In genomic region chr22:30906411-30906810, GRCh38 we compare ENCODE assay signal across 16 cellular contexts.
DNase-seq lines count a peak whose midpoint lies in the region; TF ChIP-seq lines count a peak whose summit lies in the region.
"Had no signal": no experiment of that assay in that cellular context is flagged by ENCODE, and none has a peak within 500 bp of the region (broad histone marks: within the 10 kb centered on the region; RNA-seq: fewer than 3 reads in every experiment).

No MANE protein-coding gene starts in this region.

- H3K27me3 ChIP-seq in H7 (ENCODE audit: control insufficient read depth, insufficient read depth, low read length), result no peaks in the 10 kb centered on the region
- H3K27me3 ChIP-seq: BLaER1 treated with 17β-estradiol and CSF1 and Interleukin-3, amounts not matched to agents 10 nM and 100 nM had no signal

- H3K4me1 Mint-ChIP-seq in osteocyte (ENCODE audit: unreplicated experiment) (no peaks in the 10 kb centered on the region), type B pancreatic cell (ENCODE audit: unreplicated experiment) (no peaks in the 10 kb centered on the region)

- TF ChIP-seq CTCF in osteocyte (IDR thresholded peaks at IDR 0.05) (no peak), type B pancreatic cell (conservative IDR thresholded peaks at IDR 0.05) (no peak)

- DNase-seq in H7, result peak; percentile 36
- DNase-seq in islet precursor cell, result peak; percentile 11
- peak; percentile 82 for DNase-seq in osteocyte (ENCODE audit: extremely low spot score, unreplicated experiment)
- DNase-seq in type B pancreatic cell (ENCODE audit: extremely low spot score, unreplicated experiment), result peak; percentile 39
- no peak for DNase-seq in Kasumi-1 (lab: John Stamatoyannopoulos, UW)
- no peak for DNase-seq in HPDE6-E6E7 (ENCODE audit: extremely low spot score)
- no peak for DNase-seq in H4 (ENCODE audit: low spot score)
- DNase-seq: Calu3, DMS 273 treated with DMSO at 0.1 percent for 48 hours, DMS53, DND-41, GM23248 had no signal

- no peak overlapping the region for H3K27ac Mint-ChIP-seq in osteocyte (ENCODE audit: unreplicated experiment)
- H3K27ac Mint-ChIP-seq in type B pancreatic cell, result no peak overlapping the region
- H3K27ac Mint-ChIP-seq: B cell; CD8-positive, alpha-beta T cell had no signal

- H3K9me3 Mint-ChIP-seq in osteocyte (ENCODE audit: unreplicated experiment) (no peaks in the 10 kb centered on the region), type B pancreatic cell (no peaks in the 10 kb centered on the region)
- H3K9me3 Mint-ChIP-seq: CD8-positive, alpha-beta T cell; IgD-negative memory B cell had no signal

- H3K36me3 ChIP-seq in H7 (replicated peaks; ENCODE audit: control insufficient read depth, insufficient read depth, low read length), result peaks cover 3% of the 10 kb centered on the region

- peaks cover 6% of the 10 kb centered on the region for H3K36me3 Mint-ChIP-seq in osteocyte (ENCODE audit: unreplicated experiment)
- H3K36me3 Mint-ChIP-seq in type B pancreatic cell, result peaks cover 21% of the 10 kb centered on the region

- H3K27me3 Mint-ChIP-seq in osteocyte (ENCODE audit: unreplicated experiment) (no peaks in the 10 kb centered on the region), type B pancreatic cell (no peaks in the 10 kb centered on the region)
- H3K27me3 Mint-ChIP-seq: B cell, IgD-negative memory B cell had no signal

- no peak overlapping the region for H3K4me3 Mint-ChIP-seq in osteocyte (ENCODE audit: unreplicated experiment)
- H3K4me3 Mint-ChIP-seq in type B pancreatic cell, result no peak overlapping the region
- H3K4me3 Mint-ChIP-seq: B cell; CD8-positive, alpha-beta T cell; IgD-negative memory B cell had no signal

- H3K4me3 ChIP-seq in H7 (ENCODE audit: insufficient read depth, low read depth, low read length), result no peak overlapping the region
- H3K4me3 ChIP-seq: BLaER1 treated with 17β-estradiol and CSF1 and Interleukin-3, amounts not matched to agents 10 nM and 100 nM; GM23248 had no signal

Comparison
In these comparisons a context has a peak if more than half of its experiments do, and no peak if none do; other contexts are left out.
1. DNase-seq: peak in H7 (single experiment), islet precursor cell (single experiment), osteocyte (single experiment) and type B pancreatic cell (single experiment); none in Kasumi-1 (0 of 2), HPDE6-E6E7 (single experiment) and H4 (single experiment).